ENCODE assay signal across 23 cellular contexts in genomic region chr15:91889143-91889815, GRCh38.
"Had no signal": no experiment of that assay in that cellular context is flagged by ENCODE, and none has a peak within 500 bp of the region (broad histone marks: within the 10 kb centered on the region; RNA-seq: fewer than 3 reads in every experiment).

No MANE protein-coding gene starts in this region.

- H3K27ac ChIP-seq: ascending aorta, gastrocnemius medialis, neutrophil, parathyroid adenoma, uterus, WERI-Rb-1 had no signal

- H3K27me3 Mint-ChIP-seq: activated naive CD4-positive, alpha-beta T cell treated with anti-CD3 and anti-CD28 coated beads, Interleukin-2, amount 50 U/mL, for 24 hours; memory B cell; naive thymus-derived CD8-positive, alpha-beta T cell had no signal

- ATAC-seq: gastrocnemius medialis; left ventricle myocardium superior; naive thymus-derived CD8-positive, alpha-beta T cell had no signal

- H3K4me1 ChIP-seq: uterus had no signal

- H3K9me3 ChIP-seq: ascending aorta, gastrocnemius medialis, neutrophil, tibial nerve, uterus had no signal

- H3K4me3 ChIP-seq: ascending aorta, gastrocnemius medialis, tibial nerve, uterus had no signal

- DNase-seq: activated CD4-positive, alpha-beta T cell treated with anti-CD3 and anti-CD28 coated beads for 1 hour; activated CD8-positive, alpha-beta memory T cell treated with anti-CD3 and anti-CD28 coated beads for 24 hours; activated CD8-positive, alpha-beta memory T cell treated with anti-CD3 and anti-CD28 coated beads, Interleukin-2, amount 50 U/mL, for 48 hours; activated effector memory CD4-positive, alpha-beta T cell treated with anti-CD3 and anti-CD28 coated beads, Interleukin-2, amount 50 U/mL, for 16 hours; activated T-cell treated with anti-CD3 and anti-CD28 coated beads, Interleukin-2, amount 50 U/mL, for 48 hours; gastrocnemius medialis; head of caudate nucleus; kidney; left ventricle myocardium superior; naive thymus-derived CD8-positive, alpha-beta T cell; stimulated activated CD4-positive, alpha-beta T cell treated with anti-CD3 and anti-CD28 coated beads, Interleukin-12 subunit alpha, Interleukin-12 subunit beta, amount 100 ng/mL, for 4 hours; stimulated activated CD4-positive, alpha-beta T cell treated with anti-CD3 and anti-CD28 coated beads, Interleukin-1b, Interleukin-23, amount 100 ng/mL, for 48 hours; stimulated activated CD8-positive, alpha-beta memory T cell treated with anti-CD3 and anti-CD28 coated beads, Interleukin-4, amount 100 ng/mL, for 48 hours; stimulated activated naive CD4-positive, alpha-beta T cell; T-helper 2 cell; uterus; WERI-Rb-1 had no signal

- H3K9me3 Mint-ChIP-seq: activated naive CD4-positive, alpha-beta T cell treated with anti-CD3 and anti-CD28 coated beads, Interleukin-2, amount 50 U/mL, for 24 hours had no signal

- H3K27me3 ChIP-seq: ascending aorta, gastrocnemius medialis, neutrophil, tibial nerve, uterus had no signal

- H3K4me3 Mint-ChIP-seq: activated naive CD4-positive, alpha-beta T cell treated with anti-CD3 and anti-CD28 coated beads, Interleukin-2, amount 50 U/mL, for 24 hours; memory B cell; naive thymus-derived CD8-positive, alpha-beta T cell had no signal

- H3K27ac Mint-ChIP-seq: activated naive CD4-positive, alpha-beta T cell treated with anti-CD3 and anti-CD28 coated beads, Interleukin-2, amount 50 U/mL, for 24 hours; memory B cell had no signal

- H3K36me3 ChIP-seq: ascending aorta, gastrocnemius medialis, tibial nerve, uterus, WERI-Rb-1 had no signal

- H3K4me1 Mint-ChIP-seq: memory B cell had no signal
